ENCODE assay signal across 7 cellular contexts in genomic region chr3:143001034-143001368, GRCh38. TPM values are rescaled to one million over a fixed set of nuclear protein-coding genes. Genes with fewer than 3 reads are reported as not detected.
DNase-seq lines count a peak whose midpoint lies in the region; ATAC-seq lines count a peak whose summit lies in the region.

No MANE protein-coding gene starts in this region.

- peak overlapping the region; percentile 97 to 100 (median 100) for H3K27ac Mint-ChIP-seq in immature natural killer cell
- peak overlapping the region; percentile 98 for H3K27ac Mint-ChIP-seq in stimulated activated naive CD8-positive, alpha-beta T cell treated with anti-CD3 and anti-CD28 coated beads, Interleukin-15, Interleukin-2, amounts not matched to agents 100 ng/mL and 50 ng/mL, for 24 hours

- peaks cover 0 to 2% (median 0%) of the 10 kb centered on the region in 6 donors for H3K9me3 Mint-ChIP-seq in immature natural killer cell
- no peaks in the 10 kb centered on the region for H3K9me3 Mint-ChIP-seq in stimulated activated naive CD8-positive, alpha-beta T cell treated with anti-CD3 and anti-CD28 coated beads, Interleukin-15, Interleukin-2, amounts not matched to agents 100 ng/mL and 50 ng/mL, for 24 hours

- H3K27me3 Mint-ChIP-seq in immature natural killer cell (ENCODE audit: low read depth in 3 of 3), result peaks cover 2 to 16% (median 2%) of the 10 kb centered on the region in 3 donors
- peaks cover 3% of the 10 kb centered on the region for H3K27me3 Mint-ChIP-seq in stimulated activated naive CD8-positive, alpha-beta T cell treated with anti-CD3 and anti-CD28 coated beads, Interleukin-15, Interleukin-2, amounts not matched to agents 100 ng/mL and 50 ng/mL, for 24 hours

- WGBS in adipose tissue, 3 donors, result 0% methylated on average over 15 of the region's 15 CpGs

- peak; percentile 71 to 94 for DNase-seq in Kasumi-1 (lab: John Stamatoyannopoulos, UW)
- DNase-seq in immature natural killer cell, result peak in 1 of 3 donors; percentile 71
- no peak for DNase-seq in midbrain (lab: John Stamatoyannopoulos, UW)

- peak overlapping the region; percentile 97 to 100 (median 99) for H3K4me3 Mint-ChIP-seq in immature natural killer cell
- H3K4me3 Mint-ChIP-seq in stimulated activated naive CD8-positive, alpha-beta T cell treated with anti-CD3 and anti-CD28 coated beads, Interleukin-15, Interleukin-2, amounts not matched to agents 100 ng/mL and 50 ng/mL, for 24 hours, result peak overlapping the region; percentile 98

- H3K27ac ChIP-seq in adipose tissue (ENCODE audit: low read depth, low read length), result peak overlapping the region; percentile 0

- ATAC-seq in GM18511 (IDR thresholded peaks at IDR 0.05; ENCODE audit: unreplicated experiment), result peak; percentile 82
- ATAC-seq in GM21825 (IDR thresholded peaks at IDR 0.05; ENCODE audit: unreplicated experiment), result peak; percentile 58

- no peaks in the 10 kb centered on the region for H3K36me3 Mint-ChIP-seq in immature natural killer cell
- peaks cover 9% of the 10 kb centered on the region for H3K36me3 Mint-ChIP-seq in stimulated activated naive CD8-positive, alpha-beta T cell treated with anti-CD3 and anti-CD28 coated beads, Interleukin-15, Interleukin-2, amounts not matched to agents 100 ng/mL and 50 ng/mL, for 24 hours (ENCODE audit: low read depth)

- H3K4me1 Mint-ChIP-seq in immature natural killer cell, result peaks cover 40 to 46% of the 10 kb centered on the region in 2 donors
- peaks cover 35% of the 10 kb centered on the region for H3K4me1 Mint-ChIP-seq in stimulated activated naive CD8-positive, alpha-beta T cell treated with anti-CD3 and anti-CD28 coated beads, Interleukin-15, Interleukin-2, amounts not matched to agents 100 ng/mL and 50 ng/mL, for 24 hours (ENCODE audit: low read depth)

RNA-seq across cellular contexts. Expression of gene U2SURP, which starts 0.4 kb away (rescaled TPM):
- 10 to 100 TPM; 16.0 to 25.9 (median 25.1) TPM for polyA plus RNA-seq in adipose tissue
- polyA plus RNA-seq in immature natural killer cell, result 100 to 1,000 TPM in 1 of 3 donors, 10 to 100 TPM in 2; 82.7 to 120 (median 86.0) TPM

RNA-seq across cellular contexts. Expression of gene PAQR9, which starts 37.5 kb away (rescaled TPM):
- under 1 TPM in 2 of 3 donors, not detected in 1; 0.06 to 0.13 TPM for polyA plus RNA-seq in adipose tissue
- not detected for polyA plus RNA-seq in immature natural killer cell
